Comparison of ENCODE assay signal across 9 cellular contexts in genomic region chr20:54209216-54209813, GRCh38. TPM values are rescaled to one million over a fixed set of nuclear protein-coding genes. Genes with fewer than 3 reads are reported as not detected.
DNase-seq lines count a peak whose midpoint lies in the region; ATAC-seq and TF ChIP-seq lines count a peak whose summit lies in the region.
"Had no signal": no experiment of that assay in that cellular context is flagged by ENCODE, and none has a peak within 500 bp of the region (broad histone marks: within the 10 kb centered on the region; RNA-seq: fewer than 3 reads in every experiment).

No MANE protein-coding gene starts in this region.

- POLR2A ChIA-PET in PC-9 (lab: Charles Lee; ENCODE audit: unreplicated experiment), result no interaction called here

- H3K9me2 ChIP-seq in PC-9 (ENCODE audit: insufficient read depth), result no peaks in the 10 kb centered on the region

- H3K4me1 ChIP-seq in ES-I3 (ENCODE audit: insufficient read depth, low read length) (0 out of 2 replicates have a peak, but pooled peaks cover 6% of the 10 kb centered on the region), PC-9 (replicated peaks; ENCODE audit: insufficient read depth) (peaks cover 15% of the 10 kb centered on the region)

- intact Hi-C loops in PC-9 (cut with micrococcal nuclease; ENCODE audit: unreplicated experiment) (loop anchor here (10.0 kb wide), 1 partner anchor 1965 kb away; no protein-coding TSS in a partner anchor), posterior vena cava (cut with DNase I) (loop anchor here (10.0 kb wide), 1 partner anchor 115 kb away; no protein-coding TSS in a partner anchor)

- H3K4me3 ChIP-seq in PC-9, result peak overlapping the region; percentile 73
- peak overlapping the region; percentile 97 for H3K4me3 ChIP-seq in epithelial cell of proximal tubule (ENCODE audit: low read depth, low read length)

- H3K9me3 Mint-ChIP-seq in progenitor cell of endocrine pancreas (ENCODE audit: low read depth), result no peaks in the 10 kb centered on the region

- DNase-seq in PC-9 (no peak), epithelial cell of proximal tubule (ENCODE audit: low read depth) (no peak), progenitor cell of endocrine pancreas (ENCODE audit: low spot score, unreplicated experiment) (no peak), NCI-H1417 (lab: John Stamatoyannopoulos, UW) (no peak), posterior vena cava (ENCODE audit: low spot score) (no peak)

- peaks cover 20% of the 10 kb centered on the region; the same call in 1 of the 2 replicates for H4K20me1 ChIP-seq in PC-9 (ENCODE audit: insufficient read depth)

- CTCF ChIA-PET in PC-9 (lab: Charles Lee), result interaction anchor here (0.7 kb wide), 1 partner anchor 311 kb away, joined by 4 read pairs; no protein-coding TSS in a partner anchor

- H3K27ac Mint-ChIP-seq in progenitor cell of endocrine pancreas, result peak overlapping the region; percentile 95

- no peaks in the 10 kb centered on the region for H3K27me3 Mint-ChIP-seq in progenitor cell of endocrine pancreas

- peak overlapping the region; percentile 87 for H3K4me3 Mint-ChIP-seq in progenitor cell of endocrine pancreas (ENCODE audit: low read depth)

- H3K9ac ChIP-seq in ES-I3 (ENCODE audit: low read depth, low read length), result peak overlapping the region; percentile 71

- 0 out of 2 replicates have a peak, but pooled peaks have one; percentile 25 for TF ChIP-seq CTCF in PC-9 (conservative IDR thresholded peaks at IDR 0.05)
- TF ChIP-seq CTCF in epithelial cell of proximal tubule (conservative IDR thresholded peaks at IDR 0.05; ENCODE audit: low read depth, low read length), result peak; percentile 28
- no peak for TF ChIP-seq CTCF in progenitor cell of endocrine pancreas (IDR thresholded peaks at IDR 0.05; ENCODE audit: unreplicated experiment)

- H3K79me2 ChIP-seq in PC-9 (ENCODE audit: low read depth), result peaks cover 60% of the 10 kb centered on the region

- H2AFZ ChIP-seq in PC-9, result no peak overlapping the region

- no peaks in the 10 kb centered on the region for H3K9me3 ChIP-seq in ES-I3 (ENCODE audit: control insufficient read depth, insufficient read depth, low read length)
- no peaks in the 10 kb centered on the region; the same call in 1 of the 2 replicates for H3K9me3 ChIP-seq in PC-9 (ENCODE audit: insufficient read depth, low read depth)

- peaks cover 7% of the 10 kb centered on the region for H3K4me1 Mint-ChIP-seq in progenitor cell of endocrine pancreas (ENCODE audit: low read depth)

- no peaks in the 10 kb centered on the region for H3F3A ChIP-seq in PC-9 (ENCODE audit: insufficient read depth, low read depth)

- no peaks in the 10 kb centered on the region for H3K27me3 ChIP-seq in PC-9 (ENCODE audit: insufficient read depth, low read depth)

- peak overlapping the region; percentile 93 for H3K4me2 ChIP-seq in PC-9

- ATAC-seq in GM21367 (IDR thresholded peaks at IDR 0.05; ENCODE audit: unreplicated experiment), result no peak
- ATAC-seq in GM18868 (IDR thresholded peaks at IDR 0.05; ENCODE audit: unreplicated experiment), result no peak

- no peak overlapping the region for H3K27ac ChIP-seq in PC-9

- H3K36me3 ChIP-seq in ES-I3 (ENCODE audit: insufficient read depth, low read length) (no peaks in the 10 kb centered on the region), PC-9 (ENCODE audit: low read depth) (peaks cover 21% of the 10 kb centered on the region; the same call in 1 of the 2 replicates)

- BruUV-seq in PC-9 (replicated peaks; lab: Mats Ljungman, UMichigan), result no TSS peak

- H3K36me3 Mint-ChIP-seq in progenitor cell of endocrine pancreas (ENCODE audit: insufficient read depth), result peaks cover 3% of the 10 kb centered on the region

RNA-seq across cellular contexts. Expression of gene PFDN4, which starts 1.4 kb away (rescaled TPM):
- 44.1 and 49.5 TPM in 2 replicates for total RNA-seq in PC-9 (2021)
- 64.0 and 116 TPM in 2 replicates for total RNA-seq in epithelial cell of proximal tubule
- 26.8 and 29.6 TPM in 2 replicates for total RNA-seq in progenitor cell of endocrine pancreas
- 10 to 100 TPM; 27.7 to 40.0 TPM for total RNA-seq in posterior vena cava

RNA-seq across cellular contexts. Expression of gene CYP24A1, which starts 35.5 kb away (rescaled TPM):
- total RNA-seq in PC-9 (2021) (2.7 and 4.9 TPM in 2 replicates), epithelial cell of proximal tubule (0.80 and 1.5 TPM in 2 replicates), progenitor cell of endocrine pancreas (not detected in 2 replicates), posterior vena cava (not detected)
- total RNA-seq: mesenteric fat pad had no signal
